In the genomic region with DNA sequence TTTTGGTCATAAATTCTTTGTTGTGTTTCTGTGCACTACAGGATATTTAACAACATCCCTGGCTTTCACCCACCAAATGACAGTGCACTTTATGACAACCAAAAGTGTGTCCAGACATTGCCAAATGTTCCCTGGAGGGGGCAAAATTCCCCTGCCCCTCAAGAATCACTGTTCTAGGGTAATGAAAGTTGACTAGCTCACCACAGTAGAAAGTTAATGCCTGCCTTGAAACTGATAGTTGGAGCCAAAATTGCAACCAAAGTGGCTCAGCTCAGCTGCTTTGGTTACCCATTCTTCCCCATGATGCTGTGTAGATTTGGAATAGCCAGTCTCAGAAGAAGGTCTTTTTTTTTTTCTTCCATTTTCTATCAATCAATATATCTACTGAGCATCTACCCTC, we compare ENCODE assay signal across 20 cellular contexts.
DNase-seq lines count a peak whose midpoint lies in the region; ATAC-seq and TF ChIP-seq lines count a peak whose summit lies in the region.
"Had no signal": no experiment of that assay in that cellular context is flagged by ENCODE, and none has a peak within 500 bp of the region (broad histone marks: within the 10 kb centered on the region; RNA-seq: fewer than 3 reads in every experiment).

No MANE protein-coding gene starts in this region.

- no peaks in the 10 kb centered on the region for H3K4me1 Mint-ChIP-seq in activated T-helper 1 cell treated with anti-CD3 and anti-CD28 coated beads, Interleukin-12 subunit alpha, Interleukin-12 subunit beta, Interleukin-2, Interleukin-4 antibody, amounts not matched to agents 30 ng/mL and 10 ng/mL and 1 ng/mL, durations not matched to agents 14 hours and 24 hours and 36 hours (ENCODE audit: low read depth)
- H3K4me1 Mint-ChIP-seq: naive B cell had no signal

- H3K36me3 Mint-ChIP-seq in activated T-helper 1 cell treated with anti-CD3 and anti-CD28 coated beads, Interleukin-12 subunit alpha, Interleukin-12 subunit beta, Interleukin-2, Interleukin-4 antibody, amounts not matched to agents 30 ng/mL and 10 ng/mL and 1 ng/mL, durations not matched to agents 14 hours and 24 hours and 36 hours (ENCODE audit: low read depth): peaks cover 14% of the 10 kb centered on the region

- TF ChIP-seq CTCF in GM12865 (IDR thresholded peaks at IDR 0.05; ENCODE audit: insufficient read depth, low read depth, low read length, missing control alignments): no peak

- no peaks in the 10 kb centered on the region for H3K9me3 Mint-ChIP-seq in activated T-helper 1 cell treated with anti-CD3 and anti-CD28 coated beads, Interleukin-12 subunit alpha, Interleukin-12 subunit beta, Interleukin-2, Interleukin-4 antibody, amounts not matched to agents 30 ng/mL and 10 ng/mL and 1 ng/mL, durations not matched to agents 14 hours and 24 hours and 36 hours
- H3K9me3 Mint-ChIP-seq: activated T-cell treated with anti-CD3 and anti-CD28 coated beads, Interleukin-2, amount 50 U/mL, for 72 hours; naive B cell had no signal

- DNase-seq in GM12865 (ENCODE audit: low read depth): peak; percentile 46
- DNase-seq in NCI-H69 (lab: John Stamatoyannopoulos, UW): peak; percentile 36
- DNase-seq in activated T-helper 1 cell treated with anti-CD3 and anti-CD28 coated beads, Interleukin-12 subunit alpha, Interleukin-12 subunit beta, Interleukin-2, Interleukin-4 antibody, amounts not matched to agents 30 ng/mL and 10 ng/mL and 1 ng/mL, durations not matched to agents 14 hours and 24 hours and 36 hours (ENCODE audit: low spot score): no peak
- no peak for DNase-seq in NCI-H2171 treated with DMSO at 0.1 percent for 48 hours (lab: John Stamatoyannopoulos, UW)
- no peak for DNase-seq in 8988T
- no peak for DNase-seq in NCI-H2196 treated with DMSO at 0.1 percent for 48 hours (lab: John Stamatoyannopoulos, UW; ENCODE audit: unreplicated experiment)
- DNase-seq: activated CD4-positive, CD25-positive, alpha-beta regulatory T cell; activated CD8-positive, alpha-beta memory T cell treated with anti-CD3 and anti-CD28 coated beads for 24 hours; activated T-cell treated with anti-CD3 and anti-CD28 coated beads, Interleukin-2, amount 50 U/mL, for 72 hours; Calu3; left colon; mesendoderm; naive B cell; NCI-H2081 treated with DMSO at 0.1 percent for 48 hours; NCI-H510A; RPMI8226 had no signal

- H3K27ac Mint-ChIP-seq in activated T-helper 1 cell treated with anti-CD3 and anti-CD28 coated beads, Interleukin-12 subunit alpha, Interleukin-12 subunit beta, Interleukin-2, Interleukin-4 antibody, amounts not matched to agents 30 ng/mL and 10 ng/mL and 1 ng/mL, durations not matched to agents 14 hours and 24 hours and 36 hours: no peak overlapping the region
- H3K27ac Mint-ChIP-seq: activated naive CD8-positive, alpha-beta T cell; activated T-cell treated with anti-CD3 and anti-CD28 coated beads, Interleukin-2, amount 50 U/mL, for 72 hours; naive B cell had no signal

- no peak overlapping the region for H3K4me3 Mint-ChIP-seq in activated T-helper 1 cell treated with anti-CD3 and anti-CD28 coated beads, Interleukin-12 subunit alpha, Interleukin-12 subunit beta, Interleukin-2, Interleukin-4 antibody, amounts not matched to agents 30 ng/mL and 10 ng/mL and 1 ng/mL, durations not matched to agents 14 hours and 24 hours and 36 hours
- H3K4me3 Mint-ChIP-seq: activated naive CD8-positive, alpha-beta T cell; activated T-cell treated with anti-CD3 and anti-CD28 coated beads, Interleukin-2, amount 50 U/mL, for 72 hours; naive B cell had no signal

- intact Hi-C loops in activated T-helper 1 cell treated with anti-CD3 and anti-CD28 coated beads, Interleukin-12 subunit alpha, Interleukin-12 subunit beta, Interleukin-2, Interleukin-4 antibody, amounts not matched to agents 30 ng/mL and 10 ng/mL and 1 ng/mL, durations not matched to agents 14 hours and 24 hours and 36 hours (cut with micrococcal nuclease): no loop called here

- H3K4me3 ChIP-seq in GM12865 (ENCODE audit: low read depth, low read length): no peak overlapping the region
- H3K4me3 ChIP-seq: A549 had no signal

- no peaks in the 10 kb centered on the region for H3K27me3 Mint-ChIP-seq in activated T-helper 1 cell treated with anti-CD3 and anti-CD28 coated beads, Interleukin-12 subunit alpha, Interleukin-12 subunit beta, Interleukin-2, Interleukin-4 antibody, amounts not matched to agents 30 ng/mL and 10 ng/mL and 1 ng/mL, durations not matched to agents 14 hours and 24 hours and 36 hours (ENCODE audit: insufficient read depth)
- H3K27me3 Mint-ChIP-seq: activated naive CD8-positive, alpha-beta T cell; naive B cell had no signal

- ATAC-seq in GM19452 (IDR thresholded peaks at IDR 0.05; ENCODE audit: unreplicated experiment): peak; percentile 69
- peak; percentile 42 for ATAC-seq in HG02885 (IDR thresholded peaks at IDR 0.05; ENCODE audit: poor library complexity, unreplicated experiment)
- ATAC-seq: A549; activated T-cell treated with anti-CD3 and anti-CD28 coated beads, Interleukin-2, amount 50 U/mL, for 72 hours; left colon had no signal

Comparison
In these comparisons a context has a peak if more than half of its experiments do, and no peak if none do; other contexts are left out.
1. DNase-seq: peak in GM12865 (single experiment) and NCI-H69 (single experiment); none in activated T-helper 1 cell treated with anti-CD3 and anti-CD28 coated beads, Interleukin-12 subunit alpha, Interleukin-12 subunit beta, Interleukin-2, Interleukin-4 antibody, amounts not matched to agents 30 ng/mL and 10 ng/mL and 1 ng/mL, durations not matched to agents 14 hours and 24 hours and 36 hours (single experiment), NCI-H2171 treated with DMSO at 0.1 percent for 48 hours (single experiment), 8988T (single experiment) and NCI-H2196 treated with DMSO at 0.1 percent for 48 hours (single experiment).